ENCODE assay signal across 1 cellular context in genomic region chr11:96012086-96012824, GRCh38.
A peak's percentile ranks its signal among the peaks of the same experiment; 100 is the strongest.
TF ChIP-seq lines count a peak whose summit lies in the region.

No MANE protein-coding gene starts in this region.

TF ChIP-seq in GM12878, 131 proteins besides CTCF, POLR2A, EP300 and RAD21 (continued from another document and continues in another):
- TF ChIP-seq PBX3 (IDR thresholded peaks at IDR 0.05; ENCODE audit: insufficient replicate concordance, low read depth, low read length) (peak; percentile 89), TBL1XR1 (IDR thresholded peaks at IDR 0.05; ENCODE audit: low read depth, low read length) (no peak), CBX5 (IDR thresholded peaks at IDR 0.05; ENCODE audit: low read depth) (no peak), MYB (IDR thresholded peaks at IDR 0.05; ENCODE audit: borderline replicate concordance, low read depth, low read length) (no peak), IRF4 (IDR thresholded peaks at IDR 0.05; ENCODE audit: low read depth, low read length) (peak; percentile 74), FOS (IDR thresholded peaks at IDR 0.05; ENCODE audit: borderline replicate concordance, extremely low read depth, insufficient read length) (no peak), HDAC6 (IDR thresholded peaks at IDR 0.05; ENCODE audit: unreplicated experiment) (no peak), MTA2 (IDR thresholded peaks at IDR 0.05; ENCODE audit: low read depth) (peak; percentile 98), IRF5 (IDR thresholded peaks at IDR 0.05; ENCODE audit: borderline replicate concordance) (no peak), RELA (IDR thresholded peaks at IDR 0.05; ENCODE audit: borderline replicate concordance, partially characterized antibody) (no peak), ZBTB11 (CRISPR knock-in tag; IDR thresholded peaks at IDR 0.05) (no peak), HCFC1 (IDR thresholded peaks at IDR 0.05; ENCODE audit: low read length) (0 out of 2 replicates have a peak, but pooled peaks have one; percentile 13), ZNF622 (IDR thresholded peaks at IDR 0.05) (no peak), NFIC (IDR thresholded peaks at IDR 0.05; ENCODE audit: low read depth, low read length) (0 out of 2 replicates have a peak, but pooled peaks have one; percentile 19), YY1 (IDR thresholded peaks at IDR 0.05; ENCODE audit: low read depth, low read length) (peak; percentile 56), NRF1 (conservative IDR thresholded peaks at IDR 0.05; ENCODE audit: low read depth, low read length) (no peak), JUNB (IDR thresholded peaks at IDR 0.05) (no peak), JUND (IDR thresholded peaks at IDR 0.05; ENCODE audit: low read depth, low read length) (no peak), STAT1 (conservative IDR thresholded peaks at IDR 0.05) (no peak), YBX1 (IDR thresholded peaks at IDR 0.05) (no peak), RFX5 (IDR thresholded peaks at IDR 0.05; ENCODE audit: low read depth, low read length) (0 out of 2 replicates have a peak, but pooled peaks have one; percentile 42), CREM (IDR thresholded peaks at IDR 0.05; ENCODE audit: low read depth) (peak; percentile 16; the same call in 1 of the 2 replicates), E2F8 (IDR thresholded peaks at IDR 0.05; ENCODE audit: low read depth, partially characterized antibody) (peak; percentile 25), ATF7 (IDR thresholded peaks at IDR 0.05; ENCODE audit: low read depth) (peak; percentile 89), SKIL (IDR thresholded peaks at IDR 0.05; ENCODE audit: low read depth, poor library complexity, severe bottlenecking) (peak; percentile 92), MLLT1 (IDR thresholded peaks at IDR 0.05) (peak; percentile 74; the same call in 1 of the 2 replicates), RBBP5 (conservative IDR thresholded peaks at IDR 0.05) (no peak), USF2 (IDR thresholded peaks at IDR 0.05; ENCODE audit: borderline replicate concordance, low read depth, low read length) (peak; percentile 65; the same call in 1 of the 2 replicates), SMAD1 (IDR thresholded peaks at IDR 0.05; ENCODE audit: low read depth, partially characterized antibody) (no peak), NR2C2 (IDR thresholded peaks at IDR 0.05; ENCODE audit: borderline replicate concordance, control insufficient read depth, insufficient read length, low read depth) (no peak), GABPA (IDR thresholded peaks at IDR 0.05; ENCODE audit: low read depth) (no peak), E2F4 (IDR thresholded peaks at IDR 0.05; ENCODE audit: low read depth, low read length) (no peak; the same call in 1 of the 2 replicates), ETV6 (conservative IDR thresholded peaks at IDR 0.05 in 1 of 2, IDR thresholded peaks at IDR 0.05 in 1 of 2; ENCODE audit: borderline replicate concordance in 1 of 2, low read depth in 1 of 2) (peak in 1 of 2 experiments; percentile 77; a peak in 2 of 4 replicates), ZNF687 (IDR thresholded peaks at IDR 0.05) (peak; percentile 39; the same call in 1 of the 2 replicates), RUNX3 (IDR thresholded peaks at IDR 0.05; ENCODE audit: low read length) (peak; percentile 69), ZSCAN29 (IDR thresholded peaks at IDR 0.05) (no peak), WRNIP1 (IDR thresholded peaks at IDR 0.05; ENCODE audit: borderline replicate concordance, low read depth, low read length) (no peak), EED (IDR thresholded peaks at IDR 0.05; ENCODE audit: low read depth) (peak; percentile 81), SREBF1 (IDR thresholded peaks at IDR 0.05; ENCODE audit: low read length) (no peak), TCF7 (IDR thresholded peaks at IDR 0.05; ENCODE audit: borderline replicate concordance) (peak; percentile 70; the same call in 1 of the 2 replicates), NFXL1 (IDR thresholded peaks at IDR 0.05; ENCODE audit: borderline replicate concordance) (no peak), GATAD2B (conservative IDR thresholded peaks at IDR 0.05; ENCODE audit: low read depth) (peak; percentile 84; the same call in 1 of the 2 replicates), KAT2A (conservative IDR thresholded peaks at IDR 0.05; ENCODE audit: control insufficient read depth, low read depth, low read length) (no peak)
